ENCODE assay signal across 1 cellular context in the genomic region with DNA sequence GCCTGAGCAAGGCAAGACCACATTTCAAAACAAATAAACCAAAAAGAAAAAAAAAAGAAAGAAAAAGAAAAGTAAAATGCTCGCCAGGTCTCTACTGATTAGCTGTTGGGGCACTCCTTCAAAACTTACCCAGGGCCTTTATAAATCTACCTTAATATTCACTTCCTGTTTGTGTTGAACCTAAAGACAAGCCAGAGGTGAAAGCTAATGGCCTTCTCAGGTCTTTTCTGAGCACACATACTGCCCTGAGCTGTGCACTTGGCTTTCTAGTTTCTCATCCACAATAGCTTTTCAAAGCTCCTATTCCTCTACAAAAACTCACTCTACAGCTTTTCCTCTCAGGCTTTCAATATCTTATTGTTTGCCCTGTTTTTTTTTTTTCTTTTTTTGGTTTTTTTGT.
TF ChIP-seq lines count a peak whose summit lies in the region.

No MANE protein-coding gene starts in this region.

TF ChIP-seq in WTC11, 78 proteins besides CTCF, POLR2A, EP300 and RAD21 (continued from another document):
- no peak for TF ChIP-seq FOXP4 (CRISPR knock-in tag; IDR thresholded peaks at IDR 0.05)
- no peak for TF ChIP-seq ARID4B (CRISPR knock-in tag; IDR thresholded peaks at IDR 0.05; ENCODE audit: borderline replicate concordance)
- no peak for TF ChIP-seq FOXK1 (CRISPR knock-in tag; IDR thresholded peaks at IDR 0.05)
- no peak for TF ChIP-seq ATF1 (CRISPR knock-in tag; IDR thresholded peaks at IDR 0.05)
- no peak for TF ChIP-seq SP1 (CRISPR knock-in tag; conservative IDR thresholded peaks at IDR 0.05)
- TF ChIP-seq TEAD1 (CRISPR knock-in tag; IDR thresholded peaks at IDR 0.05) = no peak
- no peak for TF ChIP-seq TEAD4 (CRISPR knock-in tag; IDR thresholded peaks at IDR 0.05)
- no peak for TF ChIP-seq NFYB (CRISPR knock-in tag; conservative IDR thresholded peaks at IDR 0.05; ENCODE audit: low read depth)
- TF ChIP-seq, protein P1, sequence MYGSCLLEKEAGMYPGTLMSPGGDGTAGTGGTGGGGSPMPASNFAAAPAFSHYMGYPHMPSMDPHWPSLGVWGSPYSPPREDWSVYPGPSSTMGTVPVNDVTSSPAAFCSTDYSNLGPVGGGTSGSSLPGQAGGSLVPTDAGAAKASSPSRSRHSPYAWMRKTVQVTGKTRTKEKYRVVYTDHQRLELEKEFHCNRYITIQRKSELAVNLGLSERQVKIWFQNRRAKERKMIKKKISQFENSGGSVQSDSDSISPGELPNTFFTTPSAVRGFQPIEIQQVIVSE (CRISPR knock-in tag; IDR thresholded peaks at IDR 0.05; ENCODE audit: borderline replicate concordance) = no peak
- no peak for TF ChIP-seq ZNF416 (CRISPR knock-in tag; IDR thresholded peaks at IDR 0.05)
- no peak for TF ChIP-seq GTF2I (CRISPR knock-in tag; conservative IDR thresholded peaks at IDR 0.05)
- TF ChIP-seq NFATC4 (CRISPR knock-in tag; IDR thresholded peaks at IDR 0.05) = no peak
